1 cellular context compared by ENCODE assay signal in the genomic region with DNA sequence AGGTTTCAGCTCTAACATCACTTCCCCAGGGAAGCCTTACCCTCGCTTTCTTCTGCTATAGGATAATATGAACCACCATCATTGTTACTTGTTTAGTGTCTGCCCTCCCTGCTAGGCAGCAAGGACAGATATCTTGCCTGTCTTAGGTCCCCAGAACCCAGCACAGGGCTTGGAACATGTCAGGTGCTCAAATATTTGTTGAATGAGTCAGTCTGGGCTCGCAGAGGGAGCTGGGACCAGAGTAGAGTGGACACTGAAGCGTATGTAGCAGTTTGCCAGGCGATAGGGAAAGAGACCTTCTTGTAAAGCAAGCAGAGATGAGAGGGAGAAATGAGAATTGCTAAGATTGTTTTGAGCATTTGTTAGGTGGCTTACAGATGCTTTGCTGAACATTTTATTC.
TF ChIP-seq lines count a peak whose summit lies in the region.

No MANE protein-coding gene starts in this region.

TF ChIP-seq in HepG2, 621 proteins besides CTCF, POLR2A, EP300 and RAD21 (continued from another document):
- TF ChIP-seq, protein P1, sequence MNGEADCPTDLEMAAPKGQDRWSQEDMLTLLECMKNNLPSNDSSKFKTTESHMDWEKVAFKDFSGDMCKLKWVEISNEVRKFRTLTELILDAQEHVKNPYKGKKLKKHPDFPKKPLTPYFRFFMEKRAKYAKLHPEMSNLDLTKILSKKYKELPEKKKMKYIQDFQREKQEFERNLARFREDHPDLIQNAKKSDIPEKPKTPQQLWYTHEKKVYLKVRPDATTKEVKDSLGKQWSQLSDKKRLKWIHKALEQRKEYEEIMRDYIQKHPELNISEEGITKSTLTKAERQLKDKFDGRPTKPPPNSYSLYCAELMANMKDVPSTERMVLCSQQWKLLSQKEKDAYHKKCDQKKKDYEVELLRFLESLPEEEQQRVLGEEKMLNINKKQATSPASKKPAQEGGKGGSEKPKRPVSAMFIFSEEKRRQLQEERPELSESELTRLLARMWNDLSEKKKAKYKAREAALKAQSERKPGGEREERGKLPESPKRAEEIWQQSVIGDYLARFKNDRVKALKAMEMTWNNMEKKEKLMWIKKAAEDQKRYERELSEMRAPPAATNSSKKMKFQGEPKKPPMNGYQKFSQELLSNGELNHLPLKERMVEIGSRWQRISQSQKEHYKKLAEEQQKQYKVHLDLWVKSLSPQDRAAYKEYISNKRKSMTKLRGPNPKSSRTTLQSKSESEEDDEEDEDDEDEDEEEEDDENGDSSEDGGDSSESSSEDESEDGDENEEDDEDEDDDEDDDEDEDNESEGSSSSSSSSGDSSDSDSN (CRISPR knock-in tag; IDR thresholded peaks at IDR 0.05), result no peak
- TF ChIP-seq THYN1 (CRISPR knock-in tag; IDR thresholded peaks at IDR 0.05; ENCODE audit: borderline replicate concordance, low read depth) (no peak), HOMEZ (CRISPR knock-in tag; IDR thresholded peaks at IDR 0.05; ENCODE audit: low read depth) (0 out of 2 replicates have a peak, but pooled peaks have one; percentile 12), TSC22D2 (CRISPR knock-in tag; IDR thresholded peaks at IDR 0.05; ENCODE audit: borderline replicate concordance) (no peak), ZNF501 (CRISPR knock-in tag; IDR thresholded peaks at IDR 0.05) (0 out of 2 replicates have a peak, but pooled peaks have one; percentile 21), PATZ1 (CRISPR knock-in tag; IDR thresholded peaks at IDR 0.05) (0 out of 2 replicates have a peak, but pooled peaks have one; percentile 27), CHCHD3 (CRISPR knock-in tag; IDR thresholded peaks at IDR 0.05) (no peak), MAFG (CRISPR knock-in tag; IDR thresholded peaks at IDR 0.05) (no peak), ZNF660 (CRISPR knock-in tag; IDR thresholded peaks at IDR 0.05; ENCODE audit: borderline replicate concordance, low read depth) (no peak), ZNF207 (IDR thresholded peaks at IDR 0.05; ENCODE audit: borderline replicate concordance) (no peak), ZFP90 (CRISPR knock-in tag; IDR thresholded peaks at IDR 0.05; ENCODE audit: borderline replicate concordance) (no peak), FOXC1 (CRISPR knock-in tag; IDR thresholded peaks at IDR 0.05; ENCODE audit: borderline replicate concordance) (no peak; the same call in 1 of the 2 replicates), TRIM24 (CRISPR knock-in tag; IDR thresholded peaks at IDR 0.05) (no peak), HNF4G (IDR thresholded peaks at IDR 0.05; ENCODE audit: borderline replicate concordance, low read depth, low read length) (no peak), HNF4G (CRISPR knock-in tag; IDR thresholded peaks at IDR 0.05; ENCODE audit: borderline replicate concordance, low read depth) (no peak), NFIB (CRISPR knock-in tag; IDR thresholded peaks at IDR 0.05; ENCODE audit: borderline replicate concordance) (no peak), CENPT (CRISPR knock-in tag; IDR thresholded peaks at IDR 0.05; ENCODE audit: low read depth) (no peak), NFKBIZ (CRISPR knock-in tag; IDR thresholded peaks at IDR 0.05) (no peak), SIX4 (CRISPR knock-in tag; IDR thresholded peaks at IDR 0.05) (no peak), MTF1 (CRISPR knock-in tag; IDR thresholded peaks at IDR 0.05) (no peak), ATF2 (CRISPR knock-in tag; IDR thresholded peaks at IDR 0.05) (peak; percentile 15; the same call in 1 of the 2 replicates), KDM1A (CRISPR knock-in tag; IDR thresholded peaks at IDR 0.05) (no peak), ZNF607 (CRISPR knock-in tag; IDR thresholded peaks at IDR 0.05; ENCODE audit: borderline replicate concordance) (no peak), ZNF724P (CRISPR knock-in tag; IDR thresholded peaks at IDR 0.05; ENCODE audit: borderline replicate concordance) (no peak), IKZF1 (IDR thresholded peaks at IDR 0.05) (no peak), ATRX (CRISPR knock-in tag; IDR thresholded peaks at IDR 0.05; ENCODE audit: borderline replicate concordance) (no peak), MLLT10 (CRISPR knock-in tag; IDR thresholded peaks at IDR 0.05) (no peak), ZNF484 (CRISPR knock-in tag; IDR thresholded peaks at IDR 0.05; ENCODE audit: borderline replicate concordance, low read depth) (no peak), ZMYM2 (CRISPR knock-in tag; IDR thresholded peaks at IDR 0.05) (no peak), PCBP1 (IDR thresholded peaks at IDR 0.05; ENCODE audit: borderline replicate concordance, low read depth, low read length) (no peak), TEAD3 (CRISPR knock-in tag; optimal IDR thresholded peaks at IDR 0.05; ENCODE audit: borderline replicate concordance) (peak; percentile 94), HOXA9 (CRISPR knock-in tag; IDR thresholded peaks at IDR 0.05; ENCODE audit: borderline replicate concordance) (no peak), SIX1 (CRISPR knock-in tag; IDR thresholded peaks at IDR 0.05; ENCODE audit: borderline replicate concordance) (no peak), ZNF574 (CRISPR knock-in tag; IDR thresholded peaks at IDR 0.05) (no peak)
- TF ChIP-seq, protein P2, sequence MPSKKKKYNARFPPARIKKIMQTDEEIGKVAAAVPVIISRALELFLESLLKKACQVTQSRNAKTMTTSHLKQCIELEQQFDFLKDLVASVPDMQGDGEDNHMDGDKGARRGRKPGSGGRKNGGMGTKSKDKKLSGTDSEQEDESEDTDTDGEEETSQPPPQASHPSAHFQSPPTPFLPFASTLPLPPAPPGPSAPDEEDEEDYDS (CRISPR knock-in tag; IDR thresholded peaks at IDR 0.05), result peak; percentile 52; the same call in 1 of the 2 replicates
- TF ChIP-seq, protein P3, sequence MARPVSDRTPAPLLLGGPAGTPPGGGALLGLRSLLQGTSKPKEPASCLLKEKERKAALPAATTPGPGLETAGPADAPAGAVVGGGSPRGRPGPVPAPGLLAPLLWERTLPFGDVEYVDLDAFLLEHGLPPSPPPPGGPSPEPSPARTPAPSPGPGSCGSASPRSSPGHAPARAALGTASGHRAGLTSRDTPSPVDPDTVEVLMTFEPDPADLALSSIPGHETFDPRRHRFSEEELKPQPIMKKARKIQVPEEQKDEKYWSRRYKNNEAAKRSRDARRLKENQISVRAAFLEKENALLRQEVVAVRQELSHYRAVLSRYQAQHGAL (CRISPR knock-in tag; IDR thresholded peaks at IDR 0.05; ENCODE audit: not compliant biosample characterization), result no peak
- TF ChIP-seq, protein P4, sequence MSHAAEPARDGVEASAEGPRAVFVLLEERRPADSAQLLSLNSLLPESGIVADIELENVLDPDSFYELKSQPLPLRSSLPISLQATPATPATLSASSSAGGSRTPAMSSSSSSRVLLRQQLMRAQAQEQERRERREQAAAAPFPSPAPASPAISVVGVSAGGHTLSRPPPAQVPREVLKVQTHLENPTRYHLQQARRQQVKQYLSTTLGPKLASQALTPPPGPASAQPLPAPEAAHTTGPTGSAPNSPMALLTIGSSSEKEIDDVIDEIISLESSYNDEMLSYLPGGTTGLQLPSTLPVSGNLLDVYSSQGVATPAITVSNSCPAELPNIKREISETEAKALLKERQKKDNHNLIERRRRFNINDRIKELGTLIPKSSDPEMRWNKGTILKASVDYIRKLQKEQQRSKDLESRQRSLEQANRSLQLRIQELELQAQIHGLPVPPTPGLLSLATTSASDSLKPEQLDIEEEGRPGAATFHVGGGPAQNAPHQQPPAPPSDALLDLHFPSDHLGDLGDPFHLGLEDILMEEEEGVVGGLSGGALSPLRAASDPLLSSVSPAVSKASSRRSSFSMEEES (CRISPR knock-in tag; IDR thresholded peaks at IDR 0.05), result peak; percentile 84
TF ChIP-seq in HepG2: peak in this region for 55.
